Comparison of ENCODE assay signal across 1 cellular context in the genomic region with DNA sequence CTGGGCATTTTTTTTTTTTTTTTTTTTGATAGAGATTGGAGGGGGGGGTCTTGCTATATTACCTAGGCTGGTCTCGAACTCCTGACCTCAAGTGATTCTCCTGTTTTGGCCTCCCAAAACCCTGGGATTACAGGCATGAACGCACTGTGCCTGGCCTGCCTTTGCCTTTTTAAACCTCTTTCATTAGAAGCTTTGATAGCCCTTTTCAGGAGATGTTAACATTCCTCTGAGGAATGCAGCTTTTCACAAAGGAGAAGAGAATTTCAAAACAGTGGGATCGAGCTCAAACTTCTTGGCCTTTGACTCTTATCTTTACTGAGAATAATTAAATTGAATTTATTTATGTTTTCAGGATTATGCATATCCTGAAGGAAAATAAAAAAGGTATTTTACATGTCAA.
TF ChIP-seq lines count a peak whose summit lies in the region.

No MANE protein-coding gene starts in this region.

TF ChIP-seq in WTC11, 78 proteins besides CTCF, POLR2A, EP300 and RAD21 (continued from another document):
- TF ChIP-seq AR (CRISPR knock-in tag; IDR thresholded peaks at IDR 0.05), result no peak
- TF ChIP-seq ZNF219 (CRISPR knock-in tag; IDR thresholded peaks at IDR 0.05; ENCODE audit: borderline replicate concordance), result no peak
- no peak for TF ChIP-seq FOXP4 (CRISPR knock-in tag; IDR thresholded peaks at IDR 0.05)
- TF ChIP-seq HMGA2 (CRISPR knock-in tag; IDR thresholded peaks at IDR 0.05), result no peak
- no peak for TF ChIP-seq TEAD4 (CRISPR knock-in tag; IDR thresholded peaks at IDR 0.05)
- TF ChIP-seq, protein P1, sequence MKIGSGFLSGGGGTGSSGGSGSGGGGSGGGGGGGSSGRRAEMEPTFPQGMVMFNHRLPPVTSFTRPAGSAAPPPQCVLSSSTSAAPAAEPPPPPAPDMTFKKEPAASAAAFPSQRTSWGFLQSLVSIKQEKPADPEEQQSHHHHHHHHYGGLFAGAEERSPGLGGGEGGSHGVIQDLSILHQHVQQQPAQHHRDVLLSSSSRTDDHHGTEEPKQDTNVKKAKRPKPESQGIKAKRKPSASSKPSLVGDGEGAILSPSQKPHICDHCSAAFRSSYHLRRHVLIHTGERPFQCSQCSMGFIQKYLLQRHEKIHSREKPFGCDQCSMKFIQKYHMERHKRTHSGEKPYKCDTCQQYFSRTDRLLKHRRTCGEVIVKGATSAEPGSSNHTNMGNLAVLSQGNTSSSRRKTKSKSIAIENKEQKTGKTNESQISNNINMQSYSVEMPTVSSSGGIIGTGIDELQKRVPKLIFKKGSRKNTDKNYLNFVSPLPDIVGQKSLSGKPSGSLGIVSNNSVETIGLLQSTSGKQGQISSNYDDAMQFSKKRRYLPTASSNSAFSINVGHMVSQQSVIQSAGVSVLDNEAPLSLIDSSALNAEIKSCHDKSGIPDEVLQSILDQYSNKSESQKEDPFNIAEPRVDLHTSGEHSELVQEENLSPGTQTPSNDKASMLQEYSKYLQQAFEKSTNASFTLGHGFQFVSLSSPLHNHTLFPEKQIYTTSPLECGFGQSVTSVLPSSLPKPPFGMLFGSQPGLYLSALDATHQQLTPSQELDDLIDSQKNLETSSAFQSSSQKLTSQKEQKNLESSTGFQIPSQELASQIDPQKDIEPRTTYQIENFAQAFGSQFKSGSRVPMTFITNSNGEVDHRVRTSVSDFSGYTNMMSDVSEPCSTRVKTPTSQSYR (CRISPR knock-in tag; IDR thresholded peaks at IDR 0.05), result no peak
- TF ChIP-seq EMX1 (CRISPR knock-in tag; IDR thresholded peaks at IDR 0.05), result no peak
- TF ChIP-seq ZMAT4 (CRISPR knock-in tag; IDR thresholded peaks at IDR 0.05), result no peak
- TF ChIP-seq NR1H2 (CRISPR knock-in tag; IDR thresholded peaks at IDR 0.05), result no peak
- no peak for TF ChIP-seq USF1 (CRISPR knock-in tag; IDR thresholded peaks at IDR 0.05)
- no peak for TF ChIP-seq ETV6 (CRISPR knock-in tag; IDR thresholded peaks at IDR 0.05)
- TF ChIP-seq JUN (CRISPR knock-in tag; IDR thresholded peaks at IDR 0.05), result no peak
